Comparison of ENCODE assay signal across 23 cellular contexts in genomic region chr10:74634995-74635536, GRCh38.
"Had no signal": no experiment of that assay in that cellular context is flagged by ENCODE, and none has a peak within 500 bp of the region (broad histone marks: within the 10 kb centered on the region; RNA-seq: fewer than 3 reads in every experiment).

No MANE protein-coding gene starts in this region.

- H3K4me3 Mint-ChIP-seq: activated CD4-positive, alpha-beta memory T cell treated with anti-CD3 and anti-CD28 coated beads, Interleukin-2, amount 10 ng/mL, durations not matched to agents 7 days and 5 days; activated CD4-positive, alpha-beta T cell treated with anti-CD3 and anti-CD28 coated beads, Interleukin-2, amount 10 ng/mL, durations not matched to agents 7 days and 5 days; activated naive CD8-positive, alpha-beta T cell; activated T-cell treated with anti-CD3 and anti-CD28 coated beads, Interleukin-2, amount 50 U/mL, for 4 hours; activated T-helper 17 cell treated with anti-CD3 and anti-CD28 coated beads, Interleukin-2, amount 50 U/mL, for 72 hours; WTC11 had no signal

- DNase-seq: activated CD4-positive, alpha-beta memory T cell treated with anti-CD3 and anti-CD28 coated beads, Interleukin-2, amount 10 ng/mL, durations not matched to agents 7 days and 5 days; activated CD4-positive, alpha-beta T cell treated with anti-CD3 and anti-CD28 coated beads for 1 hour; activated CD4-positive, alpha-beta T cell treated with anti-CD3 and anti-CD28 coated beads for 4 hours; activated CD4-positive, alpha-beta T cell treated with anti-CD3 and anti-CD28 coated beads, Interleukin-2, amount 10 ng/mL, durations not matched to agents 7 days and 5 days; activated CD4-positive, alpha-beta T cell treated with anti-CD3 and anti-CD28 coated beads, Interleukin-2, amount 50 U/mL, for 4 hours; activated CD8-positive, alpha-beta memory T cell treated with anti-CD3 and anti-CD28 coated beads for 24 hours; activated effector memory CD4-positive, alpha-beta T cell treated with Interleukin-2 at 50 U/mL for 16 hours; activated gamma-delta T cell treated with Interleukin-2 at 50 U/mL for 16 hours; activated naive CD4-positive, alpha-beta T cell treated with anti-CD3 and anti-CD28 coated beads, Interleukin-2, amount 50 U/mL, for 16 hours; activated naive CD4-positive, alpha-beta T cell treated with Interleukin-2 at 50 U/mL for 16 hours; activated T-cell treated with anti-CD3 and anti-CD28 coated beads, Interleukin-2, amount 50 U/mL, for 4 hours; amygdala; aorta; body of pancreas; caudate nucleus; colonic mucosa; effector CD8-positive, alpha-beta T cell; foreskin fibroblast; head of caudate nucleus had no signal

- H3K27ac Mint-ChIP-seq: activated CD4-positive, alpha-beta memory T cell treated with anti-CD3 and anti-CD28 coated beads, Interleukin-2, amount 10 ng/mL, durations not matched to agents 7 days and 5 days; activated CD4-positive, alpha-beta T cell treated with anti-CD3 and anti-CD28 coated beads, Interleukin-2, amount 10 ng/mL, durations not matched to agents 7 days and 5 days; activated naive CD8-positive, alpha-beta T cell; activated T-helper 17 cell treated with anti-CD3 and anti-CD28 coated beads, Interleukin-2, amount 50 U/mL, for 72 hours; WTC11 had no signal

- H3K4me1 Mint-ChIP-seq: activated CD4-positive, alpha-beta memory T cell treated with anti-CD3 and anti-CD28 coated beads, Interleukin-2, amount 10 ng/mL, durations not matched to agents 7 days and 5 days; activated CD4-positive, alpha-beta T cell treated with anti-CD3 and anti-CD28 coated beads, Interleukin-2, amount 10 ng/mL, durations not matched to agents 7 days and 5 days; activated T-helper 17 cell treated with anti-CD3 and anti-CD28 coated beads, Interleukin-2, amount 50 U/mL, for 72 hours had no signal

- H3K27me3 Mint-ChIP-seq: activated CD4-positive, alpha-beta memory T cell treated with anti-CD3 and anti-CD28 coated beads, Interleukin-2, amount 10 ng/mL, durations not matched to agents 7 days and 5 days; activated CD4-positive, alpha-beta T cell treated with anti-CD3 and anti-CD28 coated beads, Interleukin-2, amount 10 ng/mL, durations not matched to agents 7 days and 5 days; activated naive CD8-positive, alpha-beta T cell; activated T-helper 17 cell treated with anti-CD3 and anti-CD28 coated beads, Interleukin-2, amount 50 U/mL, for 72 hours had no signal

- ATAC-seq: activated T-cell treated with anti-CD3 and anti-CD28 coated beads, Interleukin-2, amount 50 U/mL, for 4 hours; activated T-helper 17 cell treated with anti-CD3 and anti-CD28 coated beads, Interleukin-2, amount 50 U/mL, for 72 hours; body of pancreas; esophagus mucosa; WTC11 had no signal
